In the genomic region with DNA sequence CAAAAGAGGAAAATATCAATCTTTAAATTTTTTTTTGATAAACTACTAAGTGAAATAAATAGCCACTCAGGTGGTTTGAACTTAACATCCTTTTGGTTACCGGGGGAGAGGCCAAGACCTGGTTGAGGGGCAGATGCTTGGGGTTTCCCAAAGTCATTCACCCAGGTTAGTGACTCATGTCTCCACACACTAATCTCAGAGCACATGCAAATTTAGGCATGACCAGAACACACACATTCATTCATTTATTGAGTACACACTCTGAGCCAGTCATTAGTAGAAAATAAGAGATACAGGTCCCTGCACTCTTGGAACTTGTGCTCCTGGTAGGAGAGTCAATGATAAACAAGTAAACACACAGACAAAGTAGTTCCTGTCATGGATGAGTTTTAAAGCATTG, we compare ENCODE assay signal across 11 cellular contexts. TPM values are rescaled to one million over a fixed set of nuclear protein-coding genes. Genes with fewer than 3 reads are reported as not detected.
A peak's percentile ranks its signal among the peaks of the same experiment; 100 is the strongest.
DNase-seq lines count a peak whose midpoint lies in the region; ATAC-seq and TF ChIP-seq lines count a peak whose summit lies in the region.
"Had no signal": no experiment of that assay in that cellular context is flagged by ENCODE, and none has a peak within 500 bp of the region (broad histone marks: within the 10 kb centered on the region; RNA-seq: fewer than 3 reads in every experiment).

No MANE protein-coding gene starts in this region.

- peak; percentile 86 to 99 for ATAC-seq in activated naive CD4-positive, alpha-beta T cell treated with anti-CD3 and anti-CD28 coated beads, Interleukin-2, amount 50 U/mL, for 72 hours
- ATAC-seq in GM21529 (IDR thresholded peaks at IDR 0.05; ENCODE audit: unreplicated experiment): peak; percentile 78
- ATAC-seq in HG03280 (IDR thresholded peaks at IDR 0.05; ENCODE audit: unreplicated experiment): peak; percentile 54
- ATAC-seq in stimulated activated effector memory CD8-positive, alpha-beta T cell treated with anti-CD3 and anti-CD28 coated beads, Interleukin-12 subunit alpha, Interleukin-12 subunit beta, amount 100 ng/mL, for 72 hours: peak; percentile 99
- ATAC-seq: heart left ventricle had no signal

- POLR2A ChIA-PET in RWPE1 (lab: Yijun Ruan, JAX; ENCODE audit: low non-redundant PET): no interaction called here

- TF ChIP-seq CTCF in RWPE1 (conservative IDR thresholded peaks at IDR 0.05; ENCODE audit: low read depth): no peak

- no peak overlapping the region for H3K4me3 Mint-ChIP-seq in stimulated activated effector memory CD8-positive, alpha-beta T cell treated with anti-CD3 and anti-CD28 coated beads, Interleukin-12 subunit alpha, Interleukin-12 subunit beta, amount 100 ng/mL, for 72 hours

- peaks cover 0 to 7% of the 10 kb centered on the region in 2 donors for H3K36me3 Mint-ChIP-seq in activated naive CD4-positive, alpha-beta T cell treated with anti-CD3 and anti-CD28 coated beads, Interleukin-2, amount 50 U/mL, for 72 hours
- no peaks in the 10 kb centered on the region for H3K36me3 Mint-ChIP-seq in stimulated activated effector memory CD8-positive, alpha-beta T cell treated with anti-CD3 and anti-CD28 coated beads, Interleukin-12 subunit alpha, Interleukin-12 subunit beta, amount 100 ng/mL, for 72 hours

- H3K27ac ChIP-seq in RWPE1: no peak overlapping the region
- H3K27ac ChIP-seq: heart left ventricle had no signal

- peaks cover 0 to 6% of the 10 kb centered on the region in 2 donors for H3K9me3 Mint-ChIP-seq in activated naive CD4-positive, alpha-beta T cell treated with anti-CD3 and anti-CD28 coated beads, Interleukin-2, amount 50 U/mL, for 72 hours
- H3K9me3 Mint-ChIP-seq in stimulated activated effector memory CD8-positive, alpha-beta T cell treated with anti-CD3 and anti-CD28 coated beads, Interleukin-12 subunit alpha, Interleukin-12 subunit beta, amount 100 ng/mL, for 72 hours: no peaks in the 10 kb centered on the region

- CTCF ChIA-PET in RWPE1 (lab: Yijun Ruan, JAX): no interaction called here

- H3K4me1 Mint-ChIP-seq in stimulated activated effector memory CD8-positive, alpha-beta T cell treated with anti-CD3 and anti-CD28 coated beads, Interleukin-12 subunit alpha, Interleukin-12 subunit beta, amount 100 ng/mL, for 72 hours: peaks cover 10% of the 10 kb centered on the region

- peak in 1 of 2 donors; percentile 31 for DNase-seq in activated naive CD4-positive, alpha-beta T cell treated with anti-CD3 and anti-CD28 coated beads, Interleukin-2, amount 50 U/mL, for 72 hours (ENCODE audit: low spot score in 2 of 2)
- DNase-seq in activated naive CD4-positive, alpha-beta T cell (lab: John Stamatoyannopoulos, UW): no peak
- DNase-seq in stimulated activated effector memory CD8-positive, alpha-beta T cell treated with anti-CD3 and anti-CD28 coated beads, Interleukin-12 subunit alpha, Interleukin-12 subunit beta, amount 100 ng/mL, for 72 hours (ENCODE audit: low spot score in 2 of 2): peak in 1 of 2 donors; percentile 51
- DNase-seq in RWPE1 (ENCODE audit: low spot score) (no peak), NCI-H524 (lab: John Stamatoyannopoulos, UW) (no peak), NCI-H2196 treated with DMSO at 0.1 percent for 48 hours (lab: John Stamatoyannopoulos, UW; ENCODE audit: unreplicated experiment) (no peak)
- DNase-seq: cerebellar nuclear complex; heart left ventricle; stimulated activated CD4-positive, alpha-beta T cell treated with anti-CD3 and anti-CD28 coated beads, Interleukin-4, amount 100 ng/mL, for 4 hours had no signal

- H3K27ac Mint-ChIP-seq in activated naive CD4-positive, alpha-beta T cell treated with anti-CD3 and anti-CD28 coated beads, Interleukin-2, amount 50 U/mL, for 72 hours: no peak overlapping the region
- H3K27ac Mint-ChIP-seq in stimulated activated effector memory CD8-positive, alpha-beta T cell treated with anti-CD3 and anti-CD28 coated beads, Interleukin-12 subunit alpha, Interleukin-12 subunit beta, amount 100 ng/mL, for 72 hours: no peak overlapping the region

RNA-seq across cellular contexts. Expression of a gene that starts 7.3 kb away (rescaled TPM):
- total RNA-seq in activated naive CD4-positive, alpha-beta T cell treated with anti-CD3 and anti-CD28 coated beads, Interleukin-2, amount 50 U/mL, for 72 hours: not detected

RNA-seq across cellular contexts. Expression of a gene that starts 40.4 kb away (rescaled TPM):
- total RNA-seq in activated naive CD4-positive, alpha-beta T cell treated with anti-CD3 and anti-CD28 coated beads, Interleukin-2, amount 50 U/mL, for 72 hours: under 1 TPM; 0.14 to 0.49 TPM
